In genomic region chr5:3594514-3595101, GRCh38 we compare ENCODE assay signal across 13 cellular contexts. TPM values are rescaled to one million over a fixed set of nuclear protein-coding genes. Genes with fewer than 3 reads are reported as not detected.
A peak's percentile ranks its signal among the peaks of the same experiment; 100 is the strongest.
DNase-seq lines count a peak whose midpoint lies in the region; ATAC-seq, FAIRE-seq and TF ChIP-seq lines count a peak whose summit lies in the region.
"Had no signal": no experiment of that assay in that cellular context is flagged by ENCODE, and none has a peak within 500 bp of the region (broad histone marks: within the 10 kb centered on the region; RNA-seq: fewer than 3 reads in every experiment).

No MANE protein-coding gene starts in this region.

- DNase-seq in DMS153 treated with DMSO at 0.1 percent for 48 hours (lab: John Stamatoyannopoulos, UW; ENCODE audit: unreplicated experiment) (peak; percentile 10), DMS153 (lab: John Stamatoyannopoulos, UW) (no peak), breast epithelium (ENCODE audit: low spot score in 2 of 2) (no peak), kidney (peak; percentile 77), suprapubic skin (ENCODE audit: low spot score in 2 of 2) (no peak), GM19240 (ENCODE audit: insufficient read length, low spot score) (no peak), SIG-M5 (lab: John Stamatoyannopoulos, UW) (no peak)
- DNase-seq: activated effector memory CD4-positive, alpha-beta T cell treated with anti-CD3 and anti-CD28 coated beads, Interleukin-2, amount 50 U/mL, for 16 hours; NCI-H2171 had no signal

- no peak for FAIRE-seq in kidney (lab: Jason Lieb, UNC)
- FAIRE-seq: A204.1 had no signal

- peak overlapping the region; percentile 59 to 69 (median 66) for H3K4me3 ChIP-seq in breast epithelium
- H3K4me3 ChIP-seq in kidney (ENCODE audit: low read length in 2 of 2), result peak overlapping the region in 1 of 2 donors; percentile 17
- H3K4me3 ChIP-seq in suprapubic skin, result peak overlapping the region; percentile 60

- H3K9me3 ChIP-seq in breast epithelium (no peaks in the 10 kb centered on the region), kidney (ENCODE audit: control insufficient read depth in 1 of 2, low read length in 2 of 2) (no peaks in the 10 kb centered on the region), suprapubic skin (no peaks in the 10 kb centered on the region)

- no peak overlapping the region for H3K9ac ChIP-seq in kidney (ENCODE audit: low read length in 2 of 2)

- H3K27me3 ChIP-seq in breast epithelium, result peaks cover 0 to 73% of the 10 kb centered on the region in 2 donors
- H3K27me3 ChIP-seq in suprapubic skin, result peaks cover 88% of the 10 kb centered on the region

- H3K4me1 ChIP-seq in breast epithelium (no peaks in the 10 kb centered on the region), kidney (ENCODE audit: control insufficient read depth in 1 of 2, insufficient read depth in 1 of 2, low read depth in 1 of 2, low read length in 2 of 2) (peaks cover 0 to 5% of the 10 kb centered on the region in 2 donors), suprapubic skin (peaks cover 55% of the 10 kb centered on the region)

- 0% methylated on average over 2 of the region's 60 CpGs for WGBS in suprapubic skin

- TF ChIP-seq CTCF in breast epithelium (IDR thresholded peaks at IDR 0.05), result peak in 1 of 3 donors; percentile 8
- no peak for TF ChIP-seq CTCF in kidney (IDR thresholded peaks at IDR 0.05; ENCODE audit: borderline replicate concordance, extremely low read depth, insufficient read depth)
- no peak for TF ChIP-seq CTCF in suprapubic skin (IDR thresholded peaks at IDR 0.05)

- no peak for ATAC-seq in GM18502 (IDR thresholded peaks at IDR 0.05; ENCODE audit: poor library complexity, unreplicated experiment)

- H3K36me3 ChIP-seq in breast epithelium (no peaks in the 10 kb centered on the region), kidney (ENCODE audit: control insufficient read depth in 1 of 2, insufficient read depth in 2 of 2, low read length in 2 of 2) (no peaks in the 10 kb centered on the region), suprapubic skin (no peaks in the 10 kb centered on the region)

- peak overlapping the region; percentile 90 to 93 for H3K27ac ChIP-seq in breast epithelium
- no peak overlapping the region for H3K27ac ChIP-seq in kidney (ENCODE audit: low read depth in 2 of 2, low read length in 2 of 2)
- H3K27ac ChIP-seq in suprapubic skin, result peak overlapping the region; percentile 88

- TF ChIP-seq EP300 in suprapubic skin (IDR thresholded peaks at IDR 0.05), result no peak

- intact Hi-C loops in breast epithelium (cut with DNase I; ENCODE audit: low total_unique reads) (no loop called here), kidney (cut with DNase I) (no loop called here)

- TF ChIP-seq POLR2A in breast epithelium (IDR thresholded peaks at IDR 0.05) (no peak), suprapubic skin (IDR thresholded peaks at IDR 0.05) (no peak)

RNA-seq across cellular contexts. Expression of gene IRX1, which starts 1.0 kb away (rescaled TPM):
- 10 to 100 TPM; 19.7 to 49.2 (median 27.8) TPM for total RNA-seq in breast epithelium
- 62.0 TPM for total RNA-seq in kidney
- 17.3 TPM for polyA plus RNA-seq in kidney (ENCODE audit: insufficient read depth, low read depth, low replicate concordance)
- 1 to 10 TPM; 4.2 to 7.9 (median 6.3) TPM for total RNA-seq in suprapubic skin
- total RNA-seq: pulmonary artery endothelial cell; T-helper 2 cell treated with Interferon-gamma antibody and Interleukin-4, amounts not matched to agents 100 ng/mL and 5 ng/mL, for 36 hours had no signal

Comparison
In these comparisons a context has a peak if more than half of its experiments do, and no peak if none do; other contexts are left out.
1. DNase-seq: peak in DMS153 treated with DMSO at 0.1 percent for 48 hours (single experiment) and kidney (single experiment); none in DMS153 (single experiment), breast epithelium (0 of 2), suprapubic skin (0 of 2), GM19240 (single experiment) and SIG-M5 (single experiment).
2. H3K27ac ChIP-seq: peak in breast epithelium (2 of 2) and suprapubic skin (single experiment); none in kidney (0 of 2).